Comparison of ENCODE assay signal across 8 cellular contexts in genomic region chr15:100918690-100919480, GRCh38. TPM values are rescaled to one million over a fixed set of nuclear protein-coding genes. Genes with fewer than 3 reads are reported as not detected.
DNase-seq lines count a peak whose midpoint lies in the region; ATAC-seq and TF ChIP-seq lines count a peak whose summit lies in the region.

Gene LRRK1 (plus strand): TSS chr15:100919357. CDS start chr15:100924633, 5,276 bp downstream.

- POLR2A ChIA-PET in activated B cell treated with CpG ODN at 0.5 μM for 24 hours (lab: Charles Lee), result interaction anchor here (0.7 to 5.7 kb wide), 9 partner anchors 8 to 317 kb away, joined by 3 to 92 read pairs (median 4); partner anchors contain the start of gene ASB7

- H3K9me3 Mint-ChIP-seq in activated B cell treated with CpG ODN at 0.5 μM for 24 hours, result no peaks in the 10 kb centered on the region
- H3K9me3 Mint-ChIP-seq in neural crest cell, result peaks cover 3% of the 10 kb centered on the region

- H3K27me3 Mint-ChIP-seq in activated B cell treated with CpG ODN at 0.5 μM for 24 hours (no peaks in the 10 kb centered on the region), neural crest cell (ENCODE audit: low read depth) (peaks cover 85% of the 10 kb centered on the region)

- peak; percentile 25 for TF ChIP-seq POLR2A in GM18526 (IDR thresholded peaks at IDR 0.05; ENCODE audit: extremely low read depth, insufficient read length)

- H3K36me3 Mint-ChIP-seq in activated B cell treated with CpG ODN at 0.5 μM for 24 hours (ENCODE audit: low read depth), result peaks cover 4% of the 10 kb centered on the region
- H3K36me3 Mint-ChIP-seq in neural crest cell (ENCODE audit: low read depth), result peaks cover 2% of the 10 kb centered on the region

- peak; percentile 49 for ATAC-seq in activated B cell treated with CpG ODN at 0.5 μM for 24 hours (ENCODE audit: low read depth)

- H3K4me1 Mint-ChIP-seq in activated B cell treated with CpG ODN at 0.5 μM for 24 hours (peaks cover 52% of the 10 kb centered on the region), neural crest cell (peaks cover 14% of the 10 kb centered on the region)

- CTCF ChIA-PET in activated B cell treated with CpG ODN at 0.5 μM for 24 hours (lab: Charles Lee), result interaction anchor here (0.7 to 15.6 kb wide), 16 partner anchors 9 to 339 kb away, joined by 3 to 543 read pairs (median 8); no protein-coding TSS in a partner anchor

- H3K27ac Mint-ChIP-seq in activated B cell treated with CpG ODN at 0.5 μM for 24 hours, result peak within 1 kb of the TSS; percentile 97
- H3K27ac Mint-ChIP-seq in neural crest cell (ENCODE audit: unreplicated experiment), result no peak within 1 kb of the TSS

- DNase-seq in AG08396 (ENCODE audit: low spot score), result peak; percentile 80
- peak; percentile 44 for DNase-seq in HT1080 (ENCODE audit: low read depth)
- DNase-seq in activated B cell treated with CpG ODN at 0.5 μM for 24 hours, result peak; percentile 59
- DNase-seq in fibroblast of peridontal ligament (ENCODE audit: extremely low read depth), result peak; percentile 45
- no peak for DNase-seq in neural crest cell (ENCODE audit: low read depth, low spot score)
- DNase-seq in midbrain (lab: John Stamatoyannopoulos, UW), result no peak
- DNase-seq in superior temporal gyrus (ENCODE audit: extremely low spot score), result no peak

- H3K4me3 Mint-ChIP-seq in activated B cell treated with CpG ODN at 0.5 μM for 24 hours (peak within 1 kb of the TSS; percentile 89), neural crest cell (peak within 1 kb of the TSS; percentile 75)

- intact Hi-C loops in activated B cell treated with CpG ODN at 0.5 μM for 24 hours (cut with micrococcal nuclease), result loop anchor here (1.0 to 2.0 kb wide), 6 partner anchors 22 to 734 kb away; partner anchors contain the start of genes CHSY1, SNRPA1 and TM2D3

- no peak for TF ChIP-seq CTCF in activated B cell treated with CpG ODN at 0.5 μM for 24 hours (IDR thresholded peaks at IDR 0.05)
- no peak for TF ChIP-seq CTCF in neural crest cell (conservative IDR thresholded peaks at IDR 0.05)

RNA-seq across cellular contexts. Expression of gene LRRK1, which starts in this region (rescaled TPM):
- total RNA-seq in HT1080 (2014; rRNA removed; shearing (Covaris generic)), result 9.9 and 12.4 TPM in 2 replicates
- 4.2 and 4.5 TPM in 2 replicates for polyA plus RNA-seq in HT1080 (2015; cell fraction: cytosol; rRNA removed)
- polyA plus RNA-seq in HT1080 (2015; cell fraction: nucleus; rRNA removed), result 11.7 and 12.7 TPM in 2 replicates
- total RNA-seq in activated B cell treated with CpG ODN at 0.5 μM for 24 hours, result 35.9 and 43.5 TPM in 2 replicates
- 1.7 and 2.5 TPM in 2 replicates for total RNA-seq in neural crest cell

Comparison
In these comparisons a context has a peak if more than half of its experiments do, and no peak if none do; other contexts are left out.
1. DNase-seq: peak in AG08396 (single experiment), HT1080 (single experiment), activated B cell treated with CpG ODN at 0.5 μM for 24 hours (single experiment) and fibroblast of peridontal ligament (single experiment); none in neural crest cell (single experiment), midbrain (single experiment) and superior temporal gyrus (single experiment).